ENCODE assay signal across 31 cellular contexts in genomic region chr1:245707941-245708340, GRCh38.
"Had no signal": no experiment of that assay in that cellular context is flagged by ENCODE, and none has a peak within 500 bp of the region (broad histone marks: within the 10 kb centered on the region; RNA-seq: fewer than 3 reads in every experiment).

No MANE protein-coding gene starts in this region.

- H3K27ac ChIP-seq: brain microvascular endothelial cell, PC-9, RWPE1 had no signal

- H3K9me3 ChIP-seq: MG63 had no signal

- H3K36me3 ChIP-seq: brain microvascular endothelial cell, MG63 had no signal

- H3K4me3 ChIP-seq: MG63, PC-9 had no signal

- DNase-seq: activated CD4-positive, alpha-beta T cell treated with anti-CD3 and anti-CD28 coated beads for 36 hours; activated CD4-positive, alpha-beta T cell treated with anti-CD3 and anti-CD28 coated beads, Interleukin-2, amount 10 ng/mL, durations not matched to agents 7 days and 5 days; activated CD4-positive, alpha-beta T cell treated with anti-CD3 and anti-CD28 coated beads, Interleukin-2, amount 50 U/mL, for 48 hours; activated CD8-positive, alpha-beta memory T cell treated with anti-CD3 and anti-CD28 coated beads, Interleukin-2, amount 50 U/mL, for 4 hours; activated CD8-positive, alpha-beta T cell treated with anti-CD3 and anti-CD28 coated beads, Interleukin-2, amount 10 ng/mL, durations not matched to agents 7 days and 5 days; activated effector memory CD4-positive, alpha-beta T cell treated with Interleukin-2 at 50 U/mL for 16 hours; activated naive CD4-positive, alpha-beta T cell treated with anti-CD3 and anti-CD28 coated beads, Interleukin-2, amount 10 ng/mL, durations not matched to agents 7 days and 5 days; activated naive CD8-positive, alpha-beta T cell treated with anti-CD3 and anti-CD28 coated beads, Interleukin-2, amount 50 U/mL, for 24 hours; activated T-cell treated with anti-CD3 and anti-CD28 coated beads, Interleukin-2, amount 50 U/mL, for 48 hours; anterior cingulate cortex; brain microvascular endothelial cell; Kasumi-1; KG1; MG63; NCI-H1048; NCI-H1105 treated with DMSO at 0.1 percent for 48 hours; NCI-H1436 treated with DMSO at 0.1 percent for 48 hours; NCI-H1694 treated with DMSO at 0.1 percent for 48 hours; NCI-H2029; NCI-H2107; NCI-H2171; NCI-H510A; NCI-H526; NCI-H748 treated with DMSO at 0.1 percent for 48 hours; PC-9; SIG-M5; T1000 had no signal

- H3K27me3 ChIP-seq: brain microvascular endothelial cell, MG63 had no signal

- ATAC-seq: activated CD4-positive, alpha-beta T cell treated with anti-CD3 and anti-CD28 coated beads for 36 hours; activated CD4-positive, CD25-positive, alpha-beta regulatory T cell treated with anti-CD3 and anti-CD28 coated beads, Interleukin-2, amount 50 U/mL, for 24 hours; activated CD8-positive, alpha-beta T cell treated with anti-CD3 and anti-CD28 coated beads, Interleukin-2, amount 10 ng/mL, durations not matched to agents 7 days and 5 days; activated naive CD8-positive, alpha-beta T cell treated with anti-CD3 and anti-CD28 coated beads, Interleukin-2, amount 50 U/mL, for 24 hours; Right ventricle myocardium inferior; WTC11 had no signal
